ENCODE assay signal across 16 cellular contexts in the genomic region with DNA sequence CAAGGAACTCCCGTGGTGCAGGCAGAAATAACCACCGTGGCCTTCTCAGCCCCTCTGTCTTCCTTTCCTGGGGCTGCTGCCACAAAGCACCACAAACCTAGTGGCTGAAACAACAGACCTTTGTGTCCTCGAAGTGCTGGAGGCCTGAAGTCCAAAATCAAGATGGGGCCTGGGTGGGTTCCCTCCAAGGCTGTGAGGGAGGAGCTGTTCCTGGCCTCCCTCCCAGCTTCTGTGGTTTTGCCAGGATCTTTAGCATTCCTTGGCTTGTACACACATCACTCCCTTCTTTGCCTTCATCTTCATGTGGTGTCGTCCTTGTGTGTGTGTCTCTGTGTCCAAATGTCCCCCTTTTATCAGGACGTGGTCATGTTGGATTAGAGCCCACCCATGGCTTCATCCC. TPM values are rescaled to one million over a fixed set of nuclear protein-coding genes. Genes with fewer than 3 reads are reported as not detected.
DNase-seq lines count a peak whose midpoint lies in the region; ATAC-seq, FAIRE-seq and TF ChIP-seq lines count a peak whose summit lies in the region.
"Had no signal": no experiment of that assay in that cellular context is flagged by ENCODE, and none has a peak within 500 bp of the region (broad histone marks: within the 10 kb centered on the region; RNA-seq: fewer than 3 reads in every experiment).

No MANE protein-coding gene starts in this region.

- H3K36me3 ChIP-seq in GM23248 (ENCODE audit: low read depth), result peaks cover 6% of the 10 kb centered on the region; the same call in 1 of the 2 replicates
- no peaks in the 10 kb centered on the region for H3K36me3 ChIP-seq in H1 (ENCODE audit: control insufficient read depth in 2 of 4, insufficient read depth in 4 of 4, low read length in 3 of 4)
- no peaks in the 10 kb centered on the region for H3K36me3 ChIP-seq in Caco-2 (ENCODE audit: control insufficient read depth, insufficient read depth, low read length)

- H3K9ac ChIP-seq in GM23248, result no peak overlapping the region
- H3K9ac ChIP-seq in H1 (replicated peaks in 1 of 4; ENCODE audit: extremely low read depth in 1 of 4, low read depth in 3 of 4, low read length in 3 of 4), result no peak overlapping the region

- TF ChIP-seq RAD21 in H1 (IDR thresholded peaks at IDR 0.05 in 1 of 2, conservative IDR thresholded peaks at IDR 0.05 in 1 of 2; ENCODE audit: low read depth in 2 of 2, low read length in 2 of 2), result no peak

- no peaks in the 10 kb centered on the region for H4K20me1 ChIP-seq in GM23248 (ENCODE audit: insufficient read depth)
- H4K20me1 ChIP-seq in H1 (replicated peaks in 1 of 2; ENCODE audit: control insufficient read depth in 1 of 2, insufficient read depth in 2 of 2, low read length in 2 of 2), result no peaks in the 10 kb centered on the region

- H3K4me3 Mint-ChIP-seq in Caco-2 (ENCODE audit: unreplicated experiment), result no peak overlapping the region
- H3K4me3 Mint-ChIP-seq: activated naive CD8-positive, alpha-beta T cell; memory B cell had no signal

- TF ChIP-seq EP300 in H1 (IDR thresholded peaks at IDR 0.05; ENCODE audit: borderline replicate concordance in 1 of 2, low read depth in 2 of 2, low read length in 2 of 2), result no peak

- no peak overlapping the region for H3K27ac ChIP-seq in GM23248
- no peak overlapping the region for H3K27ac ChIP-seq in H1 (ENCODE audit: low read depth, low read length)
- H3K27ac ChIP-seq: epithelial cell of prostate, stomach had no signal

- H3K9me3 Mint-ChIP-seq in Caco-2 (ENCODE audit: unreplicated experiment), result no peaks in the 10 kb centered on the region
- H3K9me3 Mint-ChIP-seq: memory B cell had no signal

- TF ChIP-seq POLR2A in H1 (IDR thresholded peaks at IDR 0.05; ENCODE audit: control extremely low read depth in 1 of 2, low read depth in 2 of 2, low read length in 2 of 2), result no peak

- H3K79me2 ChIP-seq in GM23248 (ENCODE audit: insufficient read depth) (no peaks in the 10 kb centered on the region), H1 (ENCODE audit: control insufficient read depth in 1 of 2, insufficient read depth in 2 of 2, low read length in 2 of 2) (no peaks in the 10 kb centered on the region)

- peaks cover 12% of the 10 kb centered on the region for H3K23me2 ChIP-seq in H1 (ENCODE audit: low read depth, low read length)

- no peak for TF ChIP-seq CTCF in H1 (IDR thresholded peaks at IDR 0.05; ENCODE audit: control extremely low read depth in 1 of 3, insufficient read depth in 1 of 3, low read depth in 1 of 3, low read length in 3 of 3)
- TF ChIP-seq CTCF in Caco-2 (IDR thresholded peaks at IDR 0.05; ENCODE audit: insufficient read depth in 1 of 2, low read depth in 1 of 2, low read length in 1 of 2, severe bottlenecking in 1 of 2, unreplicated experiment in 1 of 2), result no peak

- H3F3A ChIP-seq in GM23248 (ENCODE audit: insufficient read depth), result no peaks in the 10 kb centered on the region

- no peaks in the 10 kb centered on the region for H3K27me3 Mint-ChIP-seq in Caco-2 (ENCODE audit: insufficient read depth, unreplicated experiment)
- H3K27me3 Mint-ChIP-seq: memory B cell had no signal

- 0 out of 2 replicates have a peak, but pooled peaks cover 8% of the 10 kb centered on the region for H3K4me1 ChIP-seq in GM23248 (ENCODE audit: insufficient read depth)
- H3K4me1 ChIP-seq in H1 (replicated peaks in 1 of 4; ENCODE audit: control insufficient read depth in 3 of 4, insufficient read depth in 4 of 4, low read length in 3 of 4), result peaks cover 14 to 26% (median 23%) of the 10 kb centered on the region in 4 experiments
- H3K4me1 ChIP-seq in Caco-2, result no peaks in the 10 kb centered on the region

- H3K9me2 ChIP-seq in GM23248 (ENCODE audit: insufficient read depth), result no peaks in the 10 kb centered on the region

- DNase-seq in GM23248 (peak; percentile 75), RPMI7951 (ENCODE audit: low read depth) (peak; percentile 88), H1 (ENCODE audit: low read depth in 1 of 2, low spot score in 2 of 2) (no peak), renal cortical epithelial cell (ENCODE audit: low read depth) (peak; percentile 26), NCI-H1092 (lab: John Stamatoyannopoulos, UW) (no peak), Caco-2 (no peak)
- DNase-seq: activated CD8-positive, alpha-beta memory T cell treated with anti-CD3 and anti-CD28 coated beads, Interleukin-2, amount 50 U/mL, for 4 hours; COR-L47; stomach; T-helper 1 cell had no signal

- peak overlapping the region; percentile 46; the same call in 1 of the 2 replicates for H2BK15ac ChIP-seq in H1 (ENCODE audit: low read length)

- no peak for ATAC-seq in GM18907 (IDR thresholded peaks at IDR 0.05; ENCODE audit: unreplicated experiment)
- ATAC-seq in HG02571 (IDR thresholded peaks at IDR 0.05; ENCODE audit: unreplicated experiment), result no peak
- ATAC-seq: HCT116 had no signal

- no peaks in the 10 kb centered on the region for H3K27me3 ChIP-seq in GM23248 (replicated peaks; ENCODE audit: insufficient read depth)
- no peaks in the 10 kb centered on the region for H3K27me3 ChIP-seq in H1 (replicated peaks in 1 of 4; ENCODE audit: control insufficient read depth in 3 of 4, extremely low read depth in 1 of 4, insufficient read depth in 3 of 4, low read length in 3 of 4)
- H3K27me3 ChIP-seq in Caco-2 (replicated peaks; ENCODE audit: control insufficient read depth, insufficient read depth, low read length), result no peaks in the 10 kb centered on the region
- H3K27me3 ChIP-seq: stomach had no signal

- no peak overlapping the region for H4K8ac ChIP-seq in H1 (ENCODE audit: extremely low read depth, insufficient read depth, low read length)

- H2BK20ac ChIP-seq in H1 (ENCODE audit: low read length), result no peak overlapping the region

- no peaks in the 10 kb centered on the region for H3K9me3 ChIP-seq in GM23248 (ENCODE audit: low read depth)
- no peaks in the 10 kb centered on the region for H3K9me3 ChIP-seq in H1 (ENCODE audit: insufficient read depth in 2 of 2, low read depth in 1 of 2, low read length in 1 of 2)
- H3K9me3 ChIP-seq in Caco-2, result no peaks in the 10 kb centered on the region
- H3K9me3 ChIP-seq: stomach had no signal

- CTCF ChIA-PET in H1 (lab: Charles Lee; ENCODE audit: partially characterized antibody) (interaction anchor here (0.8 kb wide), 1 partner anchor 474 kb away, joined by 3 read pairs; no protein-coding TSS in a partner anchor), Caco-2 (lab: Charles Lee) (no interaction called here)

- intact Hi-C loops in Caco-2 (cut with micrococcal nuclease; ENCODE audit: unreplicated experiment), result no loop called here

- WGBS in GM23248 (ENCODE audit: low coverage in 1 of 2, low lambda C conversion rate in 2 of 2, missing lambda C conversion rate in 2 of 2), 2 experiments, result 49% methylated on average over 5 of the region's 5 CpGs
- 89% methylated on average over 5 of the region's 5 CpGs; no CpG with 5 or more reads in 1 of the 2 experiments for WGBS in H1 (ENCODE audit: extremely low coverage in 1 of 2, insufficient coverage in 1 of 2, insufficient read length in 1 of 2, insufficient replicate concordance in 2 of 2, low coverage in 1 of 2, low lambda C conversion rate in 2 of 2, missing lambda C conversion rate in 1 of 2), 2 experiments

- peak overlapping the region; percentile 98 for H2BK12ac ChIP-seq in H1 (ENCODE audit: low read depth, low read length)

- H3K27ac Mint-ChIP-seq in Caco-2 (ENCODE audit: unreplicated experiment), result no peak overlapping the region
- H3K27ac Mint-ChIP-seq: activated naive CD8-positive, alpha-beta T cell had no signal

- FAIRE-seq in H1 (lab: Jason Lieb, UNC), result no peak

- H3K14ac ChIP-seq in H1 (ENCODE audit: insufficient read length), result no peak overlapping the region

- peak overlapping the region; percentile 10 for H2BK120ac ChIP-seq in H1 (replicated peaks; ENCODE audit: low read depth, low read length)

- H2AK5ac ChIP-seq in H1 (ENCODE audit: low read depth, low read length), result peak overlapping the region; percentile 93; the same call in 1 of the 2 replicates

- H3K56ac ChIP-seq in H1 (replicated peaks; ENCODE audit: insufficient read length, low read depth, low read length), result no peak overlapping the region

- in situ Hi-C loops in GM23248 (cut with MboI), result no loop called here

- no peak overlapping the region for H3K23ac ChIP-seq in H1 (ENCODE audit: insufficient read length)

- no peaks in the 10 kb centered on the region; the same call in 1 of the 2 replicates for H3K79me1 ChIP-seq in H1 (ENCODE audit: low read depth, low read length)

- H3K4me2 ChIP-seq in GM23248 (ENCODE audit: unreplicated experiment) (no peak overlapping the region), H1 (ENCODE audit: insufficient read depth in 1 of 2, low read depth in 2 of 2, low read length in 2 of 2) (no peak overlapping the region)

- peak overlapping the region; percentile 68 for H4K91ac ChIP-seq in H1 (replicated peaks; ENCODE audit: insufficient read length, low read length)

- H3K4me1 Mint-ChIP-seq in Caco-2 (ENCODE audit: low read depth, unreplicated experiment), result no peaks in the 10 kb centered on the region
- H3K4me1 Mint-ChIP-seq: memory B cell had no signal

- no peak overlapping the region for H2AFZ ChIP-seq in GM23248
- no peak overlapping the region for H2AFZ ChIP-seq in H1 (ENCODE audit: low read length)

- no peak overlapping the region for H3K4me3 ChIP-seq in GM23248
- no peak overlapping the region for H3K4me3 ChIP-seq in H1 (ENCODE audit: extremely low read depth in 1 of 4, insufficient read depth in 2 of 4, low read depth in 3 of 4, low read length in 4 of 4)
- H3K4me3 ChIP-seq in Caco-2 (ENCODE audit: low read depth, low read length), result no peak overlapping the region
- H3K4me3 ChIP-seq: stomach had no signal

- no peak overlapping the region for H3K4ac ChIP-seq in H1 (replicated peaks; ENCODE audit: insufficient read length, low read depth, low read length)

- peak overlapping the region; percentile 48; the same call in 1 of the 2 replicates for H2BK5ac ChIP-seq in H1 (ENCODE audit: low read depth, low read length)

- BruUV-seq in Caco-2 (replicated peaks; lab: Mats Ljungman, UMichigan), result no TSS peak

- peak overlapping the region; percentile 24; the same call in 1 of the 2 replicates for H3K18ac ChIP-seq in H1 (ENCODE audit: extremely low read depth, low read length)

- H4K5ac ChIP-seq in H1 (ENCODE audit: insufficient read length, low read depth, low read length), result no peak overlapping the region

- POLR2A ChIA-PET in H1 (lab: Charles Lee; ENCODE audit: partially characterized antibody) (interaction anchor here (1.0 kb wide), 1 partner anchor 33 kb away, joined by 4 read pairs; no protein-coding TSS in a partner anchor), Caco-2 (lab: Charles Lee) (no interaction called here)

- no peaks in the 10 kb centered on the region for H3K36me3 Mint-ChIP-seq in Caco-2 (ENCODE audit: insufficient read depth, unreplicated experiment)
- H3K36me3 Mint-ChIP-seq: activated naive CD8-positive, alpha-beta T cell had no signal

RNA-seq across cellular contexts. Expression of gene PARVG, which starts 29.1 kb away (rescaled TPM):
- total RNA-seq in GM23248 (2014; rRNA removed; shearing (Covaris generic)), result not detected in 2 replicates
- 0.27 TPM in 1 of 2 replicates, not detected in the other for polyA plus RNA-seq in GM23248 (2016; fragmentation: Nextera tagmentation; extraction: Ambion mirVana)
- total RNA-seq in RPMI7951 (2014; rRNA removed; shearing (Covaris generic)), result 0.48 and 0.78 TPM in 2 replicates
- total RNA-seq in H1 (2021; fragmentation: NEBNext Ultra II Directional; extraction: Animal tissue kit (Norgen Biotek cat#: 25700)), result 0.37 and 0.50 TPM in 2 replicates
- 0.80 and 1.5 TPM in 2 replicates for polyA plus RNA-seq in H1 (2011; rRNA removed)
- polyA plus RNA-seq in H1 (2011; cell fraction: cytosol; rRNA removed), result 1.7 TPM
- 3.1 TPM for polyA plus RNA-seq in H1 (2011; cell fraction: nucleus; rRNA removed)
- 0.17 to 0.80 TPM (median 0.41 TPM) in 4 replicates for polyA plus RNA-seq in H1 (2012, experiment 1 of 2)
- 0.45 TPM for polyA plus RNA-seq in H1 (2012, experiment 2 of 2)
- polyA plus RNA-seq in H1 (2013, experiment 1 of 2), result 0.95 TPM
- polyA plus RNA-seq in H1 (2013, experiment 2 of 2), result 0.42 TPM
- 0.60 and 0.93 TPM in 2 replicates for polyA minus RNA-seq in H1 (2011; rRNA and poly(A)+ RNA removed)
- 0.81 TPM for polyA minus RNA-seq in H1 (2011; cell fraction: cytosol; rRNA and poly(A)+ RNA removed)
- 1.5 TPM for polyA minus RNA-seq in H1 (2011; cell fraction: nucleus; rRNA and poly(A)+ RNA removed)
- total RNA-seq in renal cortical epithelial cell, result not detected in 2 replicates
- total RNA-seq in Caco-2 (2022), result not detected in 2 replicates

Comparison
In these comparisons a context has a peak if more than half of its experiments do, and no peak if none do; other contexts are left out.
1. DNase-seq: peak in GM23248 (single experiment), RPMI7951 (single experiment) and renal cortical epithelial cell (single experiment); none in H1 (0 of 2), NCI-H1092 (single experiment) and Caco-2 (0 of 2).